Comparison of ENCODE assay signal across 17 cellular contexts in the genomic region with DNA sequence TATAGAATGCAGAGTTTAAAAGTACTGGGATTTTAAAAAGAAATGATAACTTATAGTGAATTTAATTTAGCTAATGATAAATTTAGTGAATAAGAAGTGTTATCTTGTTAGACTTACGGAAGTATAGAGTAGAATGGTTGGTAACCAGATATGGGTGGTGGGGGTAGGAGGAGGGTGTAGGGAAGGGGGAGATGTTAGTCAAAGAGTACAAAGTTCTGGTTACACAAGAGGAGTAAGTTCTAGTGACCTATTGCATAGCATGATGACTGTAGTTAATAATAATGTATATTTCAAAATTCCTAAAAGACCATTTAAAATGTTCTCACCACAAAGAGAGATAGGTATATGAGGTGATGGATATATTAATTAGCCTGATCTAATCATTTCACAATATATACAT. TPM values are rescaled to one million over a fixed set of nuclear protein-coding genes. Genes with fewer than 3 reads are reported as not detected.
DNase-seq lines count a peak whose midpoint lies in the region; ATAC-seq and TF ChIP-seq lines count a peak whose summit lies in the region.
"Had no signal": no experiment of that assay in that cellular context is flagged by ENCODE, and none has a peak within 500 bp of the region (broad histone marks: within the 10 kb centered on the region; RNA-seq: fewer than 3 reads in every experiment).

No MANE protein-coding gene starts in this region.

- H3K9ac ChIP-seq in liver (ENCODE audit: low read depth in 1 of 2, low read length in 2 of 2) (peak overlapping the region; percentile 47 to 89), endodermal cell (ENCODE audit: extremely low read depth, low read length, poor library complexity, severe bottlenecking) (no peak overlapping the region)

- no peak overlapping the region for H3K4me3 Mint-ChIP-seq in activated naive CD8-positive, alpha-beta T cell treated with anti-CD3 and anti-CD28 coated beads for 36 hours
- no peak overlapping the region for H3K4me3 Mint-ChIP-seq in endodermal cell
- H3K4me3 Mint-ChIP-seq: dendritic cell treated with granulocyte-macrophage colony-stimulating factor and Interleukin-4, amounts not matched to agents 40 ng/mL and 50 ng/mL, for 4 days had no signal

- peaks cover 42% of the 10 kb centered on the region for H3K36me3 Mint-ChIP-seq in activated naive CD8-positive, alpha-beta T cell treated with anti-CD3 and anti-CD28 coated beads for 36 hours
- peaks cover 37% of the 10 kb centered on the region for H3K36me3 Mint-ChIP-seq in endodermal cell (ENCODE audit: low read depth)

- H3K27me3 ChIP-seq in left ventricle myocardium inferior (ENCODE audit: low read depth) (no peaks in the 10 kb centered on the region), liver (ENCODE audit: control insufficient read depth in 4 of 4, insufficient read depth in 4 of 4, low read length in 3 of 4) (no peaks in the 10 kb centered on the region), endodermal cell (ENCODE audit: control insufficient read depth, insufficient read depth, low read length, poor library complexity, severe bottlenecking) (no peaks in the 10 kb centered on the region), body of pancreas (no peaks in the 10 kb centered on the region)

- H3K9me3 Mint-ChIP-seq in activated naive CD8-positive, alpha-beta T cell treated with anti-CD3 and anti-CD28 coated beads for 36 hours = peaks cover 20% of the 10 kb centered on the region
- peaks cover 30% of the 10 kb centered on the region for H3K9me3 Mint-ChIP-seq in endodermal cell

- H3K4me1 Mint-ChIP-seq in activated naive CD8-positive, alpha-beta T cell treated with anti-CD3 and anti-CD28 coated beads for 36 hours = peaks cover 38% of the 10 kb centered on the region
- H3K4me1 Mint-ChIP-seq in endodermal cell = peaks cover 25% of the 10 kb centered on the region

- no peak overlapping the region for H3K4me3 ChIP-seq in left ventricle myocardium inferior
- H3K4me3 ChIP-seq in liver (ENCODE audit: low read depth in 1 of 3, low read length in 3 of 3) = no peak overlapping the region
- no peak overlapping the region for H3K4me3 ChIP-seq in endodermal cell (ENCODE audit: low read length)
- H3K4me3 ChIP-seq in body of pancreas = no peak overlapping the region
- H3K4me3 ChIP-seq: lung, skin epidermis had no signal

- TF ChIP-seq CTCF in left ventricle myocardium inferior (IDR thresholded peaks at IDR 0.05; ENCODE audit: borderline replicate concordance) (no peak), liver (IDR thresholded peaks at IDR 0.05; ENCODE audit: low read depth, low read length, missing input control) (no peak), endodermal cell (conservative IDR thresholded peaks at IDR 0.05) (no peak), body of pancreas (IDR thresholded peaks at IDR 0.05) (no peak)

- H3K9me3 ChIP-seq in left ventricle myocardium inferior (replicated peaks) = peaks cover 24% of the 10 kb centered on the region
- peaks cover 0 to 2% (median 0%) of the 10 kb centered on the region in 4 donors for H3K9me3 ChIP-seq in liver (ENCODE audit: control insufficient read depth in 4 of 4, low read length in 3 of 4)
- peaks cover 29% of the 10 kb centered on the region for H3K9me3 ChIP-seq in endodermal cell (ENCODE audit: control insufficient read depth, low read length)
- peaks cover 0 to 3% (median 0%) of the 10 kb centered on the region in 3 donors for H3K9me3 ChIP-seq in body of pancreas

- peak overlapping the region; percentile 68 for H3K27ac Mint-ChIP-seq in activated naive CD8-positive, alpha-beta T cell treated with anti-CD3 and anti-CD28 coated beads for 36 hours
- no peak overlapping the region for H3K27ac Mint-ChIP-seq in endodermal cell

- H3K36me3 ChIP-seq in left ventricle myocardium inferior (peaks cover 29% of the 10 kb centered on the region), liver (ENCODE audit: control insufficient read depth in 4 of 4, insufficient read depth in 3 of 4, low read depth in 1 of 4, low read length in 3 of 4) (peaks cover 0 to 12% (median 3%) of the 10 kb centered on the region in 4 donors), endodermal cell (ENCODE audit: control insufficient read depth, insufficient read depth, low read length) (peaks cover 22% of the 10 kb centered on the region), body of pancreas (replicated peaks in 1 of 2; ENCODE audit: insufficient read depth in 1 of 2, low read depth in 2 of 2) (no peaks in the 10 kb centered on the region)
- H3K36me3 ChIP-seq: thoracic aorta had no signal

- no peak for TF ChIP-seq RAD21 in liver (IDR thresholded peaks at IDR 0.05)

- 43% methylated on average over 1 of the region's 1 CpG for WGBS in liver
- WGBS in endodermal cell (ENCODE audit: insufficient coverage in 1 of 2, insufficient read length in 1 of 2), 2 experiments = 89 to 100% methylated on average over 1 of the region's 1 CpG
- WGBS in body of pancreas, 2 donors = 86 to 89% methylated on average over 1 of the region's 1 CpG

- H3K4me1 ChIP-seq in left ventricle myocardium inferior = peaks cover 67% of the 10 kb centered on the region
- H3K4me1 ChIP-seq in liver (ENCODE audit: control insufficient read depth in 4 of 4, insufficient read depth in 4 of 4, low read length in 3 of 4) = peaks cover 6 to 53% (median 14%) of the 10 kb centered on the region in 4 donors
- H3K4me1 ChIP-seq in endodermal cell (ENCODE audit: control insufficient read depth, insufficient read depth, low read length) = no peaks in the 10 kb centered on the region
- H3K4me1 ChIP-seq in body of pancreas = peaks cover 25% of the 10 kb centered on the region

- intact Hi-C loops in left ventricle myocardium inferior (cut with micrococcal nuclease) = no loop called here
- intact Hi-C loops in left cardiac atrium (cut with DNase I) = no loop called here
- intact Hi-C loops in body of pancreas (cut with DNase I) = no loop called here

- no peak for DNase-seq in left ventricle myocardium inferior
- DNase-seq in left cardiac atrium = no peak
- no peak for DNase-seq in activated naive CD8-positive, alpha-beta T cell treated with anti-CD3 and anti-CD28 coated beads for 36 hours
- no peak for DNase-seq in endodermal cell
- DNase-seq in AG08396 (ENCODE audit: low spot score) = no peak
- no peak for DNase-seq in T1000 (lab: John Stamatoyannopoulos, UW)
- no peak for DNase-seq in body of pancreas
- DNase-seq: amniotic stem cell, DMS79, NCI-H1092, NCI-H2171 treated with DMSO at 0.1 percent for 48 hours, SHP77 treated with DMSO at 0.1 percent for 48 hours had no signal

- no peak for TF ChIP-seq POLR2A in body of pancreas (IDR thresholded peaks at IDR 0.05)

- H3K27me3 Mint-ChIP-seq in activated naive CD8-positive, alpha-beta T cell treated with anti-CD3 and anti-CD28 coated beads for 36 hours = no peaks in the 10 kb centered on the region
- no peaks in the 10 kb centered on the region for H3K27me3 Mint-ChIP-seq in endodermal cell (ENCODE audit: insufficient read depth)
- H3K27me3 Mint-ChIP-seq: dendritic cell treated with granulocyte-macrophage colony-stimulating factor and Interleukin-4, amounts not matched to agents 40 ng/mL and 50 ng/mL, for 4 days had no signal

- peak overlapping the region; percentile 76 for H3K27ac ChIP-seq in left ventricle myocardium inferior (replicated peaks)
- peak overlapping the region; percentile 78 to 82 for H3K27ac ChIP-seq in liver (ENCODE audit: low read depth in 1 of 2, low read length in 2 of 2)
- no peak overlapping the region for H3K27ac ChIP-seq in endodermal cell (ENCODE audit: low read depth, low read length)
- H3K27ac ChIP-seq in body of pancreas = no peak overlapping the region

- ATAC-seq in left cardiac atrium (no peak), body of pancreas (no peak)

TF ChIP-seq in liver, 16 proteins besides CTCF, POLR2A, EP300 and RAD21 (continues in another document):
- no peak for TF ChIP-seq FOXA2 (IDR thresholded peaks at IDR 0.05)
- TF ChIP-seq, protein P1, sequence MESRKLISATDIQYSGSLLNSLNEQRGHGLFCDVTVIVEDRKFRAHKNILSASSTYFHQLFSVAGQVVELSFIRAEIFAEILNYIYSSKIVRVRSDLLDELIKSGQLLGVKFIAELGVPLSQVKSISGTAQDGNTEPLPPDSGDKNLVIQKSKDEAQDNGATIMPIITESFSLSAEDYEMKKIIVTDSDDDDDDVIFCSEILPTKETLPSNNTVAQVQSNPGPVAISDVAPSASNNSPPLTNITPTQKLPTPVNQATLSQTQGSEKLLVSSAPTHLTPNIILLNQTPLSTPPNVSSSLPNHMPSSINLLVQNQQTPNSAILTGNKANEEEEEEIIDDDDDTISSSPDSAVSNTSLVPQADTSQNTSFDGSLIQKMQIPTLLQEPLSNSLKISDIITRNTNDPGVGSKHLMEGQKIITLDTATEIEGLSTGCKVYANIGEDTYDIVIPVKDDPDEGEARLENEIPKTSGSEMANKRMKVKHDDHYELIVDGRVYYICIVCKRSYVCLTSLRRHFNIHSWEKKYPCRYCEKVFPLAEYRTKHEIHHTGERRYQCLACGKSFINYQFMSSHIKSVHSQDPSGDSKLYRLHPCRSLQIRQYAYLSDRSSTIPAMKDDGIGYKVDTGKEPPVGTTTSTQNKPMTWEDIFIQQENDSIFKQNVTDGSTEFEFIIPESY (IDR thresholded peaks at IDR 0.05) = no peak
- TF ChIP-seq GABPA (IDR thresholded peaks at IDR 0.05 in 1 of 2, conservative IDR thresholded peaks at IDR 0.05 in 1 of 2) = no peak
- TF ChIP-seq TAF1 (conservative IDR thresholded peaks at IDR 0.05) = no peak
- TF ChIP-seq FOXA1 (IDR thresholded peaks at IDR 0.05) = no peak
- peak; percentile 21 for TF ChIP-seq YY1 (IDR thresholded peaks at IDR 0.05)
- TF ChIP-seq NR2F2 (IDR thresholded peaks at IDR 0.05) = no peak
- TF ChIP-seq HNF4G (IDR thresholded peaks at IDR 0.05) = peak; percentile 17
- no peak for TF ChIP-seq EGR1 (IDR thresholded peaks at IDR 0.05; ENCODE audit: low read depth in 2 of 2)
- peak; percentile 86 for TF ChIP-seq HNF4A (conservative IDR thresholded peaks at IDR 0.05)
- TF ChIP-seq, protein P2, sequence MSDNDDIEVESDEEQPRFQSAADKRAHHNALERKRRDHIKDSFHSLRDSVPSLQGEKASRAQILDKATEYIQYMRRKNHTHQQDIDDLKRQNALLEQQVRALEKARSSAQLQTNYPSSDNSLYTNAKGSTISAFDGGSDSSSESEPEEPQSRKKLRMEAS (IDR thresholded peaks at IDR 0.05) = no peak
- TF ChIP-seq RXRA (IDR thresholded peaks at IDR 0.05) = peak; percentile 25 to 60

RNA-seq across cellular contexts. Expression of a gene that starts 30.7 kb away (rescaled TPM):
- 9.6 TPM for total RNA-seq in left ventricle myocardium inferior
- 10 to 100 TPM; 18.0 to 27.9 TPM for total RNA-seq in left cardiac atrium
- 10 to 100 TPM; 54.7 to 55.9 TPM for total RNA-seq in activated naive CD8-positive, alpha-beta T cell treated with anti-CD3 and anti-CD28 coated beads for 36 hours
- 10 to 100 TPM; 23.8 to 27.5 TPM for total RNA-seq in liver
- polyA plus RNA-seq in liver = 10 to 100 TPM in 1 of 2 donors, 1 to 10 TPM in 1; 6.4 to 18.6 TPM
- total RNA-seq in endodermal cell = 10 to 100 TPM; 16.1 to 18.8 TPM
- 23.2 TPM for polyA plus RNA-seq in endodermal cell (2013, experiment 1 of 2)
- 20.8 TPM for polyA plus RNA-seq in endodermal cell (2013, experiment 2 of 2)
- 10 to 100 TPM in 1 of 2 donors, 1 to 10 TPM in 1; 8.9 to 13.2 TPM for total RNA-seq in body of pancreas

Comparison
In these comparisons a context has a peak if more than half of its experiments do, and no peak if none do; other contexts are left out.
1. H3K27ac ChIP-seq: peak in left ventricle myocardium inferior (single experiment) and liver (2 of 2); none in endodermal cell (single experiment) and body of pancreas (0 of 4).